9 cellular contexts compared by ENCODE assay signal in genomic region chr18:37393945-37394609, GRCh38.
DNase-seq lines count a peak whose midpoint lies in the region; ATAC-seq and TF ChIP-seq lines count a peak whose summit lies in the region.
"Had no signal": no experiment of that assay in that cellular context is flagged by ENCODE, and none has a peak within 500 bp of the region (broad histone marks: within the 10 kb centered on the region; RNA-seq: fewer than 3 reads in every experiment).

No MANE protein-coding gene starts in this region.

- H3K9me3 ChIP-seq in BLaER1: peaks cover 13% of the 10 kb centered on the region
- H3K9me3 ChIP-seq in Peyer's patch: no peaks in the 10 kb centered on the region
- peaks cover 9 to 10% of the 10 kb centered on the region in 2 donors for H3K9me3 ChIP-seq in esophagus (ENCODE audit: control insufficient read depth in 2 of 2, insufficient read depth in 1 of 2, low read depth in 1 of 2, low read length in 1 of 2)
- H3K9me3 ChIP-seq in tibial artery: peaks cover 0 to 15% (median 9%) of the 10 kb centered on the region in 3 donors

- H3K4me2 ChIP-seq in BLaER1: peak overlapping the region; percentile 52

- no peaks in the 10 kb centered on the region for H4K20me1 ChIP-seq in BLaER1

- H3K9me3 Mint-ChIP-seq in HFFc6: peaks cover 8% of the 10 kb centered on the region; the same call in 1 of the 2 replicates

- no peak for TF ChIP-seq POLR2A in Peyer's patch (IDR thresholded peaks at IDR 0.05)

- H3K4me3 ChIP-seq in BLaER1: peak overlapping the region; percentile 38; the same call in 1 of the 2 replicates
- peak overlapping the region in 3 of 4 donors; percentile 27 to 44 (median 41) for H3K4me3 ChIP-seq in Peyer's patch
- H3K4me3 ChIP-seq in esophagus (ENCODE audit: low read depth in 1 of 2, low read length in 2 of 2): peak overlapping the region; percentile 12 to 29
- H3K4me3 ChIP-seq in tibial artery: peak overlapping the region; percentile 40 to 50

- no peaks in the 10 kb centered on the region for H3K36me3 Mint-ChIP-seq in HFFc6 (ENCODE audit: low read depth)
- H3K36me3 Mint-ChIP-seq: naive B cell had no signal

- H3K36me3 ChIP-seq in BLaER1 (no peaks in the 10 kb centered on the region), Peyer's patch (no peaks in the 10 kb centered on the region), esophagus (ENCODE audit: control insufficient read depth in 2 of 2, insufficient read depth in 2 of 2, low read length in 1 of 2) (no peaks in the 10 kb centered on the region), tibial artery (no peaks in the 10 kb centered on the region)

- TF ChIP-seq CTCF in HFFc6 (IDR thresholded peaks at IDR 0.05): peak; percentile 54; the same call in 1 of the 2 replicates
- no peak for TF ChIP-seq CTCF in Peyer's patch (IDR thresholded peaks at IDR 0.05)
- no peak for TF ChIP-seq CTCF in tibial artery (IDR thresholded peaks at IDR 0.05)

- DNase-seq in HFFc6 (peak; percentile 96), Peyer's patch (peak; percentile 24 to 64 (median 60)), lung microvascular endothelial cell (ENCODE audit: low read depth in 2 of 2) (peak; percentile 43 to 84), tibial artery (peak; percentile 61 to 75)
- DNase-seq: naive B cell had no signal

- H3K4me1 ChIP-seq in BLaER1 (peaks cover 6% of the 10 kb centered on the region; the same call in 1 of the 2 replicates), Peyer's patch (peaks cover 0 to 5% (median 0%) of the 10 kb centered on the region in 4 donors), esophagus (ENCODE audit: control insufficient read depth in 2 of 2, insufficient read depth in 2 of 2, low read length in 1 of 2) (peaks cover 4 to 10% of the 10 kb centered on the region in 2 donors), tibial artery (peaks cover 0 to 16% (median 10%) of the 10 kb centered on the region in 4 donors)

- H3K4me3 Mint-ChIP-seq in HFFc6: peak overlapping the region; percentile 30

- H3K4me1 Mint-ChIP-seq in HFFc6 (ENCODE audit: low read depth): peaks cover 67% of the 10 kb centered on the region

- no peak overlapping the region for H3K9ac ChIP-seq in BLaER1

- H3K27me3 Mint-ChIP-seq in HFFc6 (ENCODE audit: insufficient read depth): peaks cover 15% of the 10 kb centered on the region

- H3K27me3 ChIP-seq in BLaER1: peaks cover 25% of the 10 kb centered on the region
- no peaks in the 10 kb centered on the region for H3K27me3 ChIP-seq in Peyer's patch
- H3K27me3 ChIP-seq in esophagus (ENCODE audit: control insufficient read depth in 1 of 2, insufficient read depth in 2 of 2, low read length in 2 of 2): no peaks in the 10 kb centered on the region
- peaks cover 0 to 5% of the 10 kb centered on the region in 2 donors for H3K27me3 ChIP-seq in tibial artery

- intact Hi-C loops in tibial artery (cut with DNase I; ENCODE audit: low total_unique reads): no loop called here

- WGBS in esophagus, 2 donors: 2% methylated on average over 54 to 59 of the region's 59 CpGs

- ATAC-seq in GM21723 (IDR thresholded peaks at IDR 0.05; ENCODE audit: unreplicated experiment): no peak
- ATAC-seq in GM18861 (IDR thresholded peaks at IDR 0.05; ENCODE audit: unreplicated experiment): no peak

- H3K27ac ChIP-seq in BLaER1: no peak overlapping the region
- no peak overlapping the region for H3K27ac ChIP-seq in Peyer's patch
- H3K27ac ChIP-seq in esophagus (ENCODE audit: low read depth in 2 of 2, low read length in 1 of 2): no peak overlapping the region
- no peak overlapping the region for H3K27ac ChIP-seq in tibial artery

- peak overlapping the region; percentile 90 for H3K27ac Mint-ChIP-seq in HFFc6
- H3K27ac Mint-ChIP-seq: naive B cell had no signal
